Comparison of ENCODE assay signal across 18 cellular contexts in the genomic region with DNA sequence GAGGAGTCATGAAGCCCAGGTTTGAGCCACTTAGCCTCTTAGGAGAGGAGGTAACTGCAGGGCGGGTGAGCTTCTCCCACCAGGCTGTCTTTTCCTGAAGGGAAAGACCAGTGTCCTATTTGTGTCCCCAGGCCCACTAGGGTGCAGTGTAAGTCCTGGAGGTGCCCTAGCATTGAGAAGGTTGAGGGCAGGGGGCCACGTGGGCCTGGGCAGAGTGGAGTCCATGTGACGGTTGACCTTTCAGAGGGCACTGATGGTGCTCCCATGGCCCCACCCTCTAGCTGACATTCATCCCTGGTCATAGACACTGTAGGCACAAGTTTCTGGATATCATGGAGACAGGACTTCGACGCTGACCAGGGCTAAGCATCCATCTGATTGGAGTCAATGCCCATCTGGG.
"Had no signal": no experiment of that assay in that cellular context is flagged by ENCODE, and none has a peak within 500 bp of the region (broad histone marks: within the 10 kb centered on the region; RNA-seq: fewer than 3 reads in every experiment).

No MANE protein-coding gene starts in this region.

- H3K36me3 Mint-ChIP-seq: activated naive CD4-positive, alpha-beta T cell treated with anti-CD3 and anti-CD28 coated beads, Interleukin-2, amount 50 U/mL, for 72 hours; brain; stimulated activated memory B cell treated with anti-CD40 and anti-IgM and Interleukin-4, amounts not matched to agents 10 μg/mL and 1 μg/mL and 100 μg/mL, for 72 hours had no signal

- H3K27me3 ChIP-seq: spleen, tibial nerve had no signal

- H3K27me3 Mint-ChIP-seq: activated T-cell treated with anti-CD3 and anti-CD28 coated beads, Interleukin-2, amount 50 U/mL, for 24 hours had no signal

- H3K9me3 Mint-ChIP-seq: activated naive CD4-positive, alpha-beta T cell treated with anti-CD3 and anti-CD28 coated beads, Interleukin-2, amount 50 U/mL, for 72 hours; activated T-cell treated with anti-CD3 and anti-CD28 coated beads, Interleukin-2, amount 50 U/mL, for 24 hours; nephron progenitor cell; stimulated activated memory B cell treated with anti-CD40 and anti-IgM and Interleukin-4, amounts not matched to agents 10 μg/mL and 1 μg/mL and 100 μg/mL, for 72 hours had no signal

- H3K4me3 ChIP-seq: spleen, tibial nerve had no signal

- DNase-seq: activated CD4-positive, alpha-beta T cell treated with anti-CD3 and anti-CD28 coated beads, Interleukin-2, amount 50 U/mL, for 1 hour; activated CD4-positive, CD25-positive, alpha-beta regulatory T cell; activated effector memory CD4-positive, alpha-beta T cell treated with Interleukin-2 at 50 U/mL for 16 hours; activated T-cell treated with anti-CD3 and anti-CD28 coated beads, Interleukin-2, amount 50 U/mL, for 24 hours; amniotic stem cell; dermis blood vessel endothelial cell; hypothalamus; kidney glomerular epithelial cell; mesendoderm; nephron progenitor cell; posterior cingulate gyrus; right cardiac atrium; spleen; stimulated activated CD4-positive, alpha-beta T cell treated with anti-CD3 and anti-CD28 coated beads, Interleukin-1b, Interleukin-23, amount 100 ng/mL, for 48 hours had no signal

- ATAC-seq: activated naive CD4-positive, alpha-beta T cell treated with anti-CD3 and anti-CD28 coated beads, Interleukin-2, amount 50 U/mL, for 72 hours; right cardiac atrium; stimulated activated memory B cell treated with anti-CD40 and anti-IgM and Interleukin-4, amounts not matched to agents 10 μg/mL and 1 μg/mL and 100 μg/mL, for 72 hours had no signal

- H3K27ac Mint-ChIP-seq: activated naive CD4-positive, alpha-beta T cell treated with anti-CD3 and anti-CD28 coated beads, Interleukin-2, amount 50 U/mL, for 72 hours; activated T-cell treated with anti-CD3 and anti-CD28 coated beads, Interleukin-2, amount 50 U/mL, for 24 hours; nephron progenitor cell; stimulated activated memory B cell treated with anti-CD40 and anti-IgM and Interleukin-4, amounts not matched to agents 10 μg/mL and 1 μg/mL and 100 μg/mL, for 72 hours had no signal

- H3K27ac ChIP-seq: spleen, tibial nerve had no signal

- H3K9me3 ChIP-seq: spleen, tibial nerve had no signal

- H3K4me1 ChIP-seq: tibial nerve had no signal

- H3K4me3 Mint-ChIP-seq: activated T-cell treated with anti-CD3 and anti-CD28 coated beads, Interleukin-2, amount 50 U/mL, for 24 hours; brain; nephron progenitor cell; stimulated activated memory B cell treated with anti-CD40 and anti-IgM and Interleukin-4, amounts not matched to agents 10 μg/mL and 1 μg/mL and 100 μg/mL, for 72 hours had no signal

- H3K36me3 ChIP-seq: spleen, tibial nerve had no signal
